8 cellular contexts compared by ENCODE assay signal in genomic region chr18:46250084-46250811, GRCh38.
A peak's percentile ranks its signal among the peaks of the same experiment; 100 is the strongest.
DNase-seq lines count a peak whose midpoint lies in the region; ATAC-seq, FAIRE-seq and TF ChIP-seq lines count a peak whose summit lies in the region.

No MANE protein-coding gene starts in this region.

- H3K9me3 ChIP-seq in BLaER1 (no peaks in the 10 kb centered on the region), Peyer's patch (no peaks in the 10 kb centered on the region)

- H3K36me3 Mint-ChIP-seq in activated naive CD8-positive, alpha-beta T cell treated with anti-CD3 and anti-CD28 coated beads, Interleukin-2, amount 50 U/mL, for 24 hours (ENCODE audit: low read depth), result peaks cover 45% of the 10 kb centered on the region

- H3K4me3 ChIP-seq in BLaER1 (no peak overlapping the region), Peyer's patch (peak overlapping the region in 2 of 4 donors; percentile 8 to 23)

- H3K27ac Mint-ChIP-seq in activated naive CD8-positive, alpha-beta T cell treated with anti-CD3 and anti-CD28 coated beads, Interleukin-2, amount 50 U/mL, for 24 hours, result peak overlapping the region; percentile 90

- H3K4me3 Mint-ChIP-seq in activated naive CD8-positive, alpha-beta T cell treated with anti-CD3 and anti-CD28 coated beads, Interleukin-2, amount 50 U/mL, for 24 hours, result peak overlapping the region; percentile 59

- ATAC-seq in HG03342 (IDR thresholded peaks at IDR 0.05; ENCODE audit: unreplicated experiment), result peak; percentile 97
- peak; percentile 94 for ATAC-seq in activated naive CD8-positive, alpha-beta T cell treated with anti-CD3 and anti-CD28 coated beads, Interleukin-2, amount 50 U/mL, for 24 hours

- peak overlapping the region; percentile 72 for H3K27ac ChIP-seq in BLaER1
- H3K27ac ChIP-seq in Peyer's patch, result peak overlapping the region; percentile 55 to 81 (median 76)

- no peak for TF ChIP-seq POLR2A in Peyer's patch (IDR thresholded peaks at IDR 0.05)

- intact Hi-C loops in posterior cingulate gyrus (cut with DNase I), result no loop called here

- DNase-seq in GM19239 (ENCODE audit: insufficient read length, low spot score) (peak; percentile 65), Peyer's patch (peak in 2 of 3 donors; percentile 53 to 76), islet precursor cell (peak; percentile 80), posterior cingulate gyrus (no peak)
- peak; percentile 34 for DNase-seq in activated naive CD8-positive, alpha-beta T cell treated with anti-CD3 and anti-CD28 coated beads, Interleukin-2, amount 50 U/mL, for 24 hours
- DNase-seq in stimulated activated CD4-positive, alpha-beta T cell treated with anti-CD3 and anti-CD28 coated beads, Interleukin-4, amount 100 ng/mL, for 24 hours, result peak; percentile 55

- TF ChIP-seq CTCF in Peyer's patch (IDR thresholded peaks at IDR 0.05), result no peak

- H3K4me1 Mint-ChIP-seq in activated naive CD8-positive, alpha-beta T cell treated with anti-CD3 and anti-CD28 coated beads, Interleukin-2, amount 50 U/mL, for 24 hours, result peaks cover 65% of the 10 kb centered on the region

- H3K36me3 ChIP-seq in BLaER1, result peaks cover 28% of the 10 kb centered on the region
- peaks cover 0 to 8% (median 0%) of the 10 kb centered on the region in 3 donors for H3K36me3 ChIP-seq in Peyer's patch

- peak; percentile 100 for FAIRE-seq in GM19239 (lab: Jason Lieb, UNC)

- no peaks in the 10 kb centered on the region for H3K27me3 ChIP-seq in BLaER1
- H3K27me3 ChIP-seq in Peyer's patch, result no peaks in the 10 kb centered on the region

- peaks cover 3% of the 10 kb centered on the region for H3K9me3 Mint-ChIP-seq in activated naive CD8-positive, alpha-beta T cell treated with anti-CD3 and anti-CD28 coated beads, Interleukin-2, amount 50 U/mL, for 24 hours

- peak overlapping the region; percentile 59; the same call in 1 of the 2 replicates for H3K9ac ChIP-seq in BLaER1

- 0 out of 2 replicates have a peak, but pooled peaks cover 4% of the 10 kb centered on the region for H4K20me1 ChIP-seq in BLaER1

- peak overlapping the region; percentile 74 for H3K4me2 ChIP-seq in BLaER1

- H3K27me3 Mint-ChIP-seq in activated naive CD8-positive, alpha-beta T cell treated with anti-CD3 and anti-CD28 coated beads, Interleukin-2, amount 50 U/mL, for 24 hours, result no peaks in the 10 kb centered on the region

- peaks cover 29% of the 10 kb centered on the region for H3K4me1 ChIP-seq in BLaER1
- H3K4me1 ChIP-seq in Peyer's patch, result peaks cover 0 to 11% (median 3%) of the 10 kb centered on the region in 4 donors

Comparison
In these comparisons a context has a peak if more than half of its experiments do, and no peak if none do; other contexts are left out.
1. DNase-seq: peak in GM19239 (single experiment), Peyer's patch (2 of 3), activated naive CD8-positive, alpha-beta T cell treated with anti-CD3 and anti-CD28 coated beads, Interleukin-2, amount 50 U/mL, for 24 hours (single experiment), islet precursor cell (single experiment) and stimulated activated CD4-positive, alpha-beta T cell treated with anti-CD3 and anti-CD28 coated beads, Interleukin-4, amount 100 ng/mL, for 24 hours (single experiment); none in posterior cingulate gyrus (0 of 10).